Comparison of ENCODE assay signal across 7 cellular contexts in genomic region chr18:12227394-12228186, GRCh38. TPM values are rescaled to one million over a fixed set of nuclear protein-coding genes. Genes with fewer than 3 reads are reported as not detected.
"Had no signal": no experiment of that assay in that cellular context is flagged by ENCODE, and none has a peak within 500 bp of the region (broad histone marks: within the 10 kb centered on the region; RNA-seq: fewer than 3 reads in every experiment).

No MANE protein-coding gene starts in this region.

RNA-seq across cellular contexts. Expression of gene CIDEA, which starts 26.6 kb away (rescaled TPM):
- total RNA-seq: activated CD8-positive, alpha-beta memory T cell treated with anti-CD3 and anti-CD28 coated beads for 36 hours; activated naive CD4-positive, alpha-beta T cell treated with anti-CD3 and anti-CD28 coated beads, Interleukin-2, amount 50 U/mL, for 72 hours; activated T-helper 1 cell treated with anti-CD3 and anti-CD28 coated beads, Interleukin-12 subunit alpha, Interleukin-12 subunit beta, Interleukin-2, Interleukin-4 antibody, amounts not matched to agents 30 ng/mL and 10 ng/mL and 1 ng/mL, durations not matched to agents 14 hours and 24 hours and 36 hours; colonic mucosa; mononuclear cell; osteocyte; prostate gland had no signal
